In the genomic region with DNA sequence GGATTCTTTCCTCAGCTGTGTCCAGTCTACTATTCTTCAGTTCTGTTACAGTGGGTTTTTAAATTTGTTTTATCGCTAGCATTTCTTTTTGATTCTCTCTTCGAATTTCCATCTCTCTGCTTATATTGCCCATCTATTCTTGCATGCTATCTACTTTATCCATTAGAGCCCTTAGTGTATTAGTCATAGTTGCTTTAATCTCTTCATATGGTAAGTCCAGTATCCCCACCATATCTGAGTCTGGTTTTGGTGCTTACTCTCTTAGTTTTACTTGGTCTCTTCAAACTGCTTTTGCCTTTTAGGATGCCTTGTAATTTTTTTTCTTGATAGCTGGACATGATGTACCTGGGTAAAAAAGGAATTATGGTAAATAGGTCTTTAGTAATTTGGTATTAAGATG, we compare ENCODE assay signal across 22 cellular contexts. TPM values are rescaled to one million over a fixed set of nuclear protein-coding genes. Genes with fewer than 3 reads are reported as not detected.
DNase-seq lines count a peak whose midpoint lies in the region; ATAC-seq and TF ChIP-seq lines count a peak whose summit lies in the region.
"Had no signal": no experiment of that assay in that cellular context is flagged by ENCODE, and none has a peak within 500 bp of the region (broad histone marks: within the 10 kb centered on the region; RNA-seq: fewer than 3 reads in every experiment).

No MANE protein-coding gene starts in this region.

- peaks cover 64% of the 10 kb centered on the region for H3K36me3 ChIP-seq in KOPT-K1 (ENCODE audit: insufficient read depth, low read length)

- H3K27ac ChIP-seq in KOPT-K1 (ENCODE audit: low read depth, low read length, poor library complexity, severe bottlenecking) = peak overlapping the region; percentile 71

- CTCF ChIA-PET in activated CD8-positive, alpha-beta memory T cell treated with anti-CD3 and anti-CD28 coated beads, Interleukin-2, amount 10 ng/mL, durations not matched to agents 7 days and 5 days (lab: Charles Lee) = interaction anchor here (1.0 to 1.5 kb wide), 5 partner anchors 9 to 52 kb away, joined by 3 to 5 read pairs (median 4); a partner anchor contains a TSS

- DNase-seq in activated CD8-positive, alpha-beta memory T cell treated with anti-CD3 and anti-CD28 coated beads, Interleukin-2, amount 10 ng/mL, durations not matched to agents 7 days and 5 days = no peak
- DNase-seq in activated CD8-positive, alpha-beta memory T cell treated with anti-CD3 and anti-CD28 coated beads, Interleukin-2, amount 50 U/mL, for 48 hours = no peak
- no peak for DNase-seq in nephron progenitor cell
- DNase-seq in stimulated activated CD4-positive, alpha-beta T cell treated with anti-CD3 and anti-CD28 coated beads, Interleukin-12 subunit alpha, Interleukin-12 subunit beta, amount 100 ng/mL, for 4 hours = no peak
- DNase-seq in left colon = no peak
- no peak for DNase-seq in stimulated activated CD4-positive, alpha-beta T cell treated with anti-CD3 and anti-CD28 coated beads, Interleukin-4, amount 100 ng/mL, for 1 hour
- DNase-seq: C1 segment of cervical spinal cord, Kasumi-1, kidney glomerular epithelial cell, mammary epithelial cell, NCI-H1092 treated with DMSO at 0.1 percent for 48 hours, NCI-H2029, NCI-H2227 treated with DMSO at 0.1 percent for 48 hours, NCI-H748 treated with DMSO at 0.1 percent for 48 hours, nucleus accumbens, retina, upper lobe of left lung had no signal

- TF ChIP-seq CTCF in nephron progenitor cell (IDR thresholded peaks at IDR 0.05) = no peak

- peak overlapping the region; percentile 84 for H3K27ac Mint-ChIP-seq in activated CD8-positive, alpha-beta memory T cell treated with anti-CD3 and anti-CD28 coated beads, Interleukin-2, amount 10 ng/mL, durations not matched to agents 7 days and 5 days
- H3K27ac Mint-ChIP-seq in activated naive CD8-positive, alpha-beta T cell = peak overlapping the region; percentile 82
- H3K27ac Mint-ChIP-seq in nephron progenitor cell = peak overlapping the region; percentile 90
- H3K27ac Mint-ChIP-seq: GM23338 had no signal

- no peaks in the 10 kb centered on the region for H3K9me3 ChIP-seq in KOPT-K1 (ENCODE audit: insufficient read depth, low read length, poor library complexity, severe bottlenecking)
- H3K9me3 ChIP-seq: upper lobe of left lung had no signal

- no peaks in the 10 kb centered on the region for H3K27me3 Mint-ChIP-seq in activated CD8-positive, alpha-beta memory T cell treated with anti-CD3 and anti-CD28 coated beads, Interleukin-2, amount 10 ng/mL, durations not matched to agents 7 days and 5 days
- H3K27me3 Mint-ChIP-seq in activated naive CD8-positive, alpha-beta T cell = no peaks in the 10 kb centered on the region
- H3K27me3 Mint-ChIP-seq in nephron progenitor cell (ENCODE audit: low read depth, poor library complexity) = no peaks in the 10 kb centered on the region

- intact Hi-C loops in left colon (cut with DNase I, micrococcal nuclease) = no loop called here

- no peaks in the 10 kb centered on the region for H3K9me3 Mint-ChIP-seq in activated CD8-positive, alpha-beta memory T cell treated with anti-CD3 and anti-CD28 coated beads, Interleukin-2, amount 10 ng/mL, durations not matched to agents 7 days and 5 days (ENCODE audit: low read depth)
- H3K9me3 Mint-ChIP-seq in activated naive CD8-positive, alpha-beta T cell (ENCODE audit: low read depth) = no peaks in the 10 kb centered on the region
- no peaks in the 10 kb centered on the region for H3K9me3 Mint-ChIP-seq in nephron progenitor cell
- H3K9me3 Mint-ChIP-seq: GM23338 had no signal

- peak overlapping the region; percentile 71 for H3K4me3 Mint-ChIP-seq in activated CD8-positive, alpha-beta memory T cell treated with anti-CD3 and anti-CD28 coated beads, Interleukin-2, amount 10 ng/mL, durations not matched to agents 7 days and 5 days
- H3K4me3 Mint-ChIP-seq in activated naive CD8-positive, alpha-beta T cell = peak overlapping the region; percentile 33
- H3K4me3 Mint-ChIP-seq in nephron progenitor cell = no peak overlapping the region
- H3K4me3 Mint-ChIP-seq: GM23338 had no signal

- peaks cover 53% of the 10 kb centered on the region for H3K36me3 Mint-ChIP-seq in activated CD8-positive, alpha-beta memory T cell treated with anti-CD3 and anti-CD28 coated beads, Interleukin-2, amount 10 ng/mL, durations not matched to agents 7 days and 5 days
- H3K36me3 Mint-ChIP-seq in activated naive CD8-positive, alpha-beta T cell = peaks cover 34% of the 10 kb centered on the region
- H3K36me3 Mint-ChIP-seq in nephron progenitor cell (ENCODE audit: low read depth) = peaks cover 55% of the 10 kb centered on the region

- no peak for ATAC-seq in activated CD8-positive, alpha-beta memory T cell treated with anti-CD3 and anti-CD28 coated beads, Interleukin-2, amount 10 ng/mL, durations not matched to agents 7 days and 5 days
- no peak for ATAC-seq in left colon
- ATAC-seq: GM23338 had no signal

- peaks cover 36% of the 10 kb centered on the region for H3K4me1 Mint-ChIP-seq in activated CD8-positive, alpha-beta memory T cell treated with anti-CD3 and anti-CD28 coated beads, Interleukin-2, amount 10 ng/mL, durations not matched to agents 7 days and 5 days
- H3K4me1 Mint-ChIP-seq in activated naive CD8-positive, alpha-beta T cell (ENCODE audit: low read depth) = peaks cover 41% of the 10 kb centered on the region
- H3K4me1 Mint-ChIP-seq in nephron progenitor cell = peaks cover 9% of the 10 kb centered on the region
- H3K4me1 Mint-ChIP-seq: GM23338 had no signal

RNA-seq across cellular contexts. Expression of a gene that starts 9.1 kb away (rescaled TPM):
- 10 to 100 TPM; 69.8 to 82.8 TPM for total RNA-seq in activated CD8-positive, alpha-beta memory T cell treated with anti-CD3 and anti-CD28 coated beads, Interleukin-2, amount 10 ng/mL, durations not matched to agents 7 days and 5 days
- total RNA-seq in left colon = 10 to 100 TPM; 91.4 to 92.4 TPM

RNA-seq across cellular contexts. Expression of a gene that starts 38.6 kb away (rescaled TPM):
- total RNA-seq in activated CD8-positive, alpha-beta memory T cell treated with anti-CD3 and anti-CD28 coated beads, Interleukin-2, amount 10 ng/mL, durations not matched to agents 7 days and 5 days = 10 to 100 TPM; 26.6 to 29.5 TPM
- total RNA-seq in left colon = 10 to 100 TPM; 15.7 to 19.6 TPM

RNA-seq across cellular contexts. Expression of a gene that starts 44.0 kb away (rescaled TPM):
- 10 to 100 TPM; 35.2 to 42.6 TPM for total RNA-seq in activated CD8-positive, alpha-beta memory T cell treated with anti-CD3 and anti-CD28 coated beads, Interleukin-2, amount 10 ng/mL, durations not matched to agents 7 days and 5 days
- 10 to 100 TPM; 26.3 to 37.3 TPM for total RNA-seq in left colon

RNA-seq across cellular contexts. Expression of a gene that starts 52.0 kb away (rescaled TPM):
- total RNA-seq in activated CD8-positive, alpha-beta memory T cell treated with anti-CD3 and anti-CD28 coated beads, Interleukin-2, amount 10 ng/mL, durations not matched to agents 7 days and 5 days = 10 to 100 TPM; 22.5 to 47.0 TPM
- under 1 TPM; 0.40 to 0.98 TPM for total RNA-seq in left colon
- total RNA-seq: glomerular endothelial cell, GM23338, mammary epithelial cell, OCI-LY7 had no signal
